In genomic region chr2:197599285-197599965, GRCh38 we compare ENCODE assay signal across 8 cellular contexts.
DNase-seq lines count a peak whose midpoint lies in the region; ATAC-seq and TF ChIP-seq lines count a peak whose summit lies in the region.

No MANE protein-coding gene starts in this region.

- H3K27ac Mint-ChIP-seq in brain: peak overlapping the region in 3 of 5 experiments; percentile 53 to 91 (median 84)

- POLR2A ChIA-PET in A673 (lab: Charles Lee; ENCODE audit: low non-redundant PET) (no interaction called here), PC-3 (lab: Charles Lee; ENCODE audit: unreplicated experiment) (interaction anchor here (1.0 kb wide), 1 partner anchor 83 kb away, joined by 5 read pairs; the partner anchor contains the start of gene MOB4)

- H4K20me1 ChIP-seq in PC-3 (ENCODE audit: low read length): no peaks in the 10 kb centered on the region

- CTCF ChIA-PET in A673 (lab: Charles Lee): no interaction called here
- CTCF ChIA-PET in PC-3 (lab: Charles Lee): interaction anchor here (0.6 to 1.7 kb wide), 8 partner anchors 8 to 180 kb away, joined by 3 to 20 read pairs (median 4); partner anchors contain the start of gene MARS2

- H3K79me2 ChIP-seq in PC-3 (ENCODE audit: low read length): no peaks in the 10 kb centered on the region

- intact Hi-C loops in A673 (cut with micrococcal nuclease; ENCODE audit: unreplicated experiment): no loop called here
- intact Hi-C loops in PC-3 (cut with micrococcal nuclease): no loop called here

- no peaks in the 10 kb centered on the region for H3F3A ChIP-seq in PC-3 (ENCODE audit: low read length, unreplicated experiment)

- H3K4me2 ChIP-seq in PC-3 (ENCODE audit: low read length): no peak overlapping the region

- H3K27me3 ChIP-seq in A673 (replicated peaks; ENCODE audit: insufficient read depth, low read depth, low read length, poor library complexity): no peaks in the 10 kb centered on the region
- H3K27me3 ChIP-seq in PC-3 (ENCODE audit: low read length): no peaks in the 10 kb centered on the region
- no peaks in the 10 kb centered on the region for H3K27me3 ChIP-seq in liver (ENCODE audit: control insufficient read depth in 4 of 4, insufficient read depth in 4 of 4, low read length in 3 of 4)

- peaks cover 54% of the 10 kb centered on the region for H3K4me1 Mint-ChIP-seq in brain

- H3K27ac ChIP-seq in A673 (ENCODE audit: low read depth, low read length, poor library complexity, severe bottlenecking) (no peak overlapping the region), PC-3 (ENCODE audit: low read length) (no peak overlapping the region), liver (ENCODE audit: low read depth in 1 of 2, low read length in 2 of 2) (no peak overlapping the region)

- ATAC-seq in GM18511 (IDR thresholded peaks at IDR 0.05; ENCODE audit: unreplicated experiment) (peak; percentile 71), HG03139 (IDR thresholded peaks at IDR 0.05; ENCODE audit: unreplicated experiment) (peak; percentile 69), PC-3 (peak; percentile 91), GM19035 (IDR thresholded peaks at IDR 0.05; ENCODE audit: unreplicated experiment) (no peak)

- H3K4me3 Mint-ChIP-seq in brain: no peak overlapping the region

- H3K9me2 ChIP-seq in PC-3 (replicated peaks; ENCODE audit: low read length): no peaks in the 10 kb centered on the region

- H3K36me3 ChIP-seq in A673 (ENCODE audit: insufficient read depth, low read length, poor library complexity, severe bottlenecking) (no peaks in the 10 kb centered on the region), PC-3 (ENCODE audit: low read depth, low read length) (no peaks in the 10 kb centered on the region), liver (ENCODE audit: control insufficient read depth in 4 of 4, insufficient read depth in 3 of 4, low read depth in 1 of 4, low read length in 3 of 4) (no peaks in the 10 kb centered on the region)

- peaks cover 0 to 17% (median 0%) of the 10 kb centered on the region in 5 experiments for H3K9me3 Mint-ChIP-seq in brain

- TF ChIP-seq CTCF in A673 (conservative IDR thresholded peaks at IDR 0.05; ENCODE audit: low read depth, low read length) (peak; percentile 47), PC-3 (conservative IDR thresholded peaks at IDR 0.05; ENCODE audit: low read depth, low read length) (peak; percentile 56), brain (conservative IDR thresholded peaks at IDR 0.05) (no peak), liver (IDR thresholded peaks at IDR 0.05; ENCODE audit: low read depth, low read length, missing input control) (peak; percentile 30)

- peaks cover 59% of the 10 kb centered on the region for H3K36me3 Mint-ChIP-seq in brain

- 70% methylated on average over 11 of the region's 11 CpGs for WGBS in liver

- H2AFZ ChIP-seq in PC-3 (ENCODE audit: low read length): peak overlapping the region; percentile 6; the same call in 1 of the 2 replicates

- no TSS peak for BruUV-seq in A673 (replicated peaks; lab: Mats Ljungman, UMichigan)
- BruUV-seq in PC-3 (replicated peaks; lab: Mats Ljungman, UMichigan): no TSS peak

- TF ChIP-seq RAD21 in liver (IDR thresholded peaks at IDR 0.05): peak; percentile 36 to 69

- H3K4me1 ChIP-seq in A673 (ENCODE audit: insufficient read depth, low read length, poor library complexity, severe bottlenecking): peaks cover 11% of the 10 kb centered on the region
- H3K4me1 ChIP-seq in PC-3 (ENCODE audit: insufficient read depth, low read length): no peaks in the 10 kb centered on the region
- no peaks in the 10 kb centered on the region for H3K4me1 ChIP-seq in liver (ENCODE audit: control insufficient read depth in 4 of 4, insufficient read depth in 4 of 4, low read length in 3 of 4)

- no peaks in the 10 kb centered on the region for H3K27me3 Mint-ChIP-seq in brain

- no peak overlapping the region for H3K9ac ChIP-seq in PC-3 (ENCODE audit: low read length)
- H3K9ac ChIP-seq in liver (ENCODE audit: low read depth in 1 of 2, low read length in 2 of 2): no peak overlapping the region

- H3K9me3 ChIP-seq in A673 (ENCODE audit: low read depth, low read length, poor library complexity, severe bottlenecking) (no peaks in the 10 kb centered on the region), PC-3 (ENCODE audit: low read length) (no peaks in the 10 kb centered on the region), liver (ENCODE audit: control insufficient read depth in 4 of 4, low read length in 3 of 4) (no peaks in the 10 kb centered on the region)

- H3K4me3 ChIP-seq in A673 (ENCODE audit: low read depth, low read length, poor library complexity, severe bottlenecking) (no peak overlapping the region), PC-3 (ENCODE audit: low read length) (no peak overlapping the region), liver (ENCODE audit: low read depth in 1 of 3, low read length in 3 of 3) (no peak overlapping the region)

- DNase-seq in A673 (ENCODE audit: low spot score) (peak; percentile 55), PC-3 (peak; percentile 69), LoVo (ENCODE audit: low spot score) (no peak)

TF ChIP-seq in liver, 16 proteins besides CTCF, POLR2A, EP300 and RAD21:
- TF ChIP-seq, protein P1, sequence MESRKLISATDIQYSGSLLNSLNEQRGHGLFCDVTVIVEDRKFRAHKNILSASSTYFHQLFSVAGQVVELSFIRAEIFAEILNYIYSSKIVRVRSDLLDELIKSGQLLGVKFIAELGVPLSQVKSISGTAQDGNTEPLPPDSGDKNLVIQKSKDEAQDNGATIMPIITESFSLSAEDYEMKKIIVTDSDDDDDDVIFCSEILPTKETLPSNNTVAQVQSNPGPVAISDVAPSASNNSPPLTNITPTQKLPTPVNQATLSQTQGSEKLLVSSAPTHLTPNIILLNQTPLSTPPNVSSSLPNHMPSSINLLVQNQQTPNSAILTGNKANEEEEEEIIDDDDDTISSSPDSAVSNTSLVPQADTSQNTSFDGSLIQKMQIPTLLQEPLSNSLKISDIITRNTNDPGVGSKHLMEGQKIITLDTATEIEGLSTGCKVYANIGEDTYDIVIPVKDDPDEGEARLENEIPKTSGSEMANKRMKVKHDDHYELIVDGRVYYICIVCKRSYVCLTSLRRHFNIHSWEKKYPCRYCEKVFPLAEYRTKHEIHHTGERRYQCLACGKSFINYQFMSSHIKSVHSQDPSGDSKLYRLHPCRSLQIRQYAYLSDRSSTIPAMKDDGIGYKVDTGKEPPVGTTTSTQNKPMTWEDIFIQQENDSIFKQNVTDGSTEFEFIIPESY (IDR thresholded peaks at IDR 0.05): no peak
- TF ChIP-seq, protein P2, sequence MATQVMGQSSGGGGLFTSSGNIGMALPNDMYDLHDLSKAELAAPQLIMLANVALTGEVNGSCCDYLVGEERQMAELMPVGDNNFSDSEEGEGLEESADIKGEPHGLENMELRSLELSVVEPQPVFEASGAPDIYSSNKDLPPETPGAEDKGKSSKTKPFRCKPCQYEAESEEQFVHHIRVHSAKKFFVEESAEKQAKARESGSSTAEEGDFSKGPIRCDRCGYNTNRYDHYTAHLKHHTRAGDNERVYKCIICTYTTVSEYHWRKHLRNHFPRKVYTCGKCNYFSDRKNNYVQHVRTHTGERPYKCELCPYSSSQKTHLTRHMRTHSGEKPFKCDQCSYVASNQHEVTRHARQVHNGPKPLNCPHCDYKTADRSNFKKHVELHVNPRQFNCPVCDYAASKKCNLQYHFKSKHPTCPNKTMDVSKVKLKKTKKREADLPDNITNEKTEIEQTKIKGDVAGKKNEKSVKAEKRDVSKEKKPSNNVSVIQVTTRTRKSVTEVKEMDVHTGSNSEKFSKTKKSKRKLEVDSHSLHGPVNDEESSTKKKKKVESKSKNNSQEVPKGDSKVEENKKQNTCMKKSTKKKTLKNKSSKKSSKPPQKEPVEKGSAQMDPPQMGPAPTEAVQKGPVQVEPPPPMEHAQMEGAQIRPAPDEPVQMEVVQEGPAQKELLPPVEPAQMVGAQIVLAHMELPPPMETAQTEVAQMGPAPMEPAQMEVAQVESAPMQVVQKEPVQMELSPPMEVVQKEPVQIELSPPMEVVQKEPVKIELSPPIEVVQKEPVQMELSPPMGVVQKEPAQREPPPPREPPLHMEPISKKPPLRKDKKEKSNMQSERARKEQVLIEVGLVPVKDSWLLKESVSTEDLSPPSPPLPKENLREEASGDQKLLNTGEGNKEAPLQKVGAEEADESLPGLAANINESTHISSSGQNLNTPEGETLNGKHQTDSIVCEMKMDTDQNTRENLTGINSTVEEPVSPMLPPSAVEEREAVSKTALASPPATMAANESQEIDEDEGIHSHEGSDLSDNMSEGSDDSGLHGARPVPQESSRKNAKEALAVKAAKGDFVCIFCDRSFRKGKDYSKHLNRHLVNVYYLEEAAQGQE (IDR thresholded peaks at IDR 0.05): no peak
- TF ChIP-seq YY1 (IDR thresholded peaks at IDR 0.05) (no peak), GABPA (IDR thresholded peaks at IDR 0.05 in 1 of 2, conservative IDR thresholded peaks at IDR 0.05 in 1 of 2) (no peak), HNF4G (IDR thresholded peaks at IDR 0.05) (no peak), ATF3 (IDR thresholded peaks at IDR 0.05) (no peak), TAF1 (conservative IDR thresholded peaks at IDR 0.05) (no peak), EGR1 (IDR thresholded peaks at IDR 0.05; ENCODE audit: low read depth in 2 of 2) (no peak)
TF ChIP-seq in liver: peak in this region for 0.

Comparison
In these comparisons a context has a peak if more than half of its experiments do, and no peak if none do; other contexts are left out.
1. CTCF ChIP-seq: peak in A673 (single experiment), PC-3 (single experiment) and liver (single experiment); none in brain (0 of 2).